Comparison of ENCODE assay signal across 3 cellular contexts in the genomic region with DNA sequence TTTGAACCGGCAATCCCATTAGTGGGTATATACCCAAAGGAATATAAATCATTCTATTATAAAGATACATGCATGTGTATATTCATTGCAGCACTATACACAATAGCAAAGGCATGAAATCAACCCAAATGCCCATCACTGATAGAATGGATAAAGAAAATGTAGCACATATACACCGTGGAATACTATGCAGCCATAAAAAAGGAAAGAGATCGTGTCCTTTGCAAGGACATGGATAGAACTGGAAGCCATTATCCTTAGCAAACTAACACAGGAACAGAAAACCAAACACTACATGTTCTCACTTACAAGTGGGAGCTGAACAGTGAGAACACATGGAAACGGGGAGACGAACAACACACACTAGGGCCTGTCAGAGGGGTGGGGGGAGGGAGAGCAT. TPM values are rescaled to one million over a fixed set of nuclear protein-coding genes. Genes with fewer than 3 reads are reported as not detected.
"Had no signal": no experiment of that assay in that cellular context is flagged by ENCODE, and none has a peak within 500 bp of the region (broad histone marks: within the 10 kb centered on the region; RNA-seq: fewer than 3 reads in every experiment).

No MANE protein-coding gene starts in this region.

RNA-seq across cellular contexts. Expression of a gene that starts 18.9 kb away (rescaled TPM):
- total RNA-seq: GM23248 had no signal
- polyA plus RNA-seq: GM23248 had no signal

RNA-seq across cellular contexts. Expression of a gene that starts 59.4 kb away (rescaled TPM):
- total RNA-seq: H1 had no signal
- polyA plus RNA-seq: GM23338 had no signal
